Comparison of ENCODE assay signal across 9 cellular contexts in the genomic region with DNA sequence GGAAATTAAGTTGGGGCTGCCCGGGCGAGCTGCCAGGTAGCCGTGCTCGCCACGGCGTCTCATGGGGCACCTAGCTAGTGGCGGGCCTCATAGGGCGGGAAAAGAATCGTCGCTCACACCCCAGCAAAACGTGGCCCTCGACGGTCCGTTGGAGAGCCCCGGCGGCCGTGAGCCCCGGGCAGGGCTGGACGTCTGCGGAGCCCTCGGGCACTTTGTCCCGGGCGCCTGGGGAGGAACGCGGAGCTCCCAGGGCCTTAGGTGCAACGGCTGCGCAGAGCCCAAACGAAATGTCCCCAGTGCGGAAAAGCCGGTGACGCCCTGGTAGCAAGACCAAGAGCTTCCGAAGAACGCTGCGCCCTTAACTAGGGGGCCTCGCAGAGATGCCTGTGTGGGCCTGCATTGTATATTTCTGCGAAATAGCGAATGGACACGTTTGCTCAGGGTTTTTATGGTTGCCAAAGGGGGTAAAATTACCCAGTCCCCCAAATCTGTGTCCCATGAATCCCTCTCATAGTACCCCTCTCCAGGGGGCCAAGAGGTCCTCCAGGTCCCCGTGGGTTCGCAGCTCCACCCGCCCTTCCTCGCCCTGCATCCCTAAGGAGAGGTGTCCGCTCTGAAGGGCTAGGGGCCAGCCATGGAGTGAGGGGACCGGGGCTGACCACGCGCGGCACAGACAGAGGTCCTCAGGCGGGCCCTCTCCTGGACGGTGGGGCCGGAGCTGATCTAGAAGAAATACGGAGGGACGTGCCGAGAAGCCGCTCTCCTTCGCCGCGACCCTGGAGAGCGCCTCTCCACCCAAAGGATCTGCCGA. TPM values are rescaled to one million over a fixed set of nuclear protein-coding genes. Genes with fewer than 3 reads are reported as not detected.
DNase-seq lines count a peak whose midpoint lies in the region; ATAC-seq, FAIRE-seq and TF ChIP-seq lines count a peak whose summit lies in the region.
"Had no signal": no experiment of that assay in that cellular context is flagged by ENCODE, and none has a peak within 500 bp of the region (broad histone marks: within the 10 kb centered on the region; RNA-seq: fewer than 3 reads in every experiment).

No MANE protein-coding gene starts in this region.

- peaks cover 89% of the 10 kb centered on the region for H3K27me3 Mint-ChIP-seq in nephron progenitor cell (ENCODE audit: low read depth, poor library complexity)

- H3K4me2 ChIP-seq in HepG2 (ENCODE audit: low read depth, low read length), result no peak overlapping the region

- no peak; the same call in 2 of the 3 replicates for ATAC-seq in HepG2
- ATAC-seq in HG02970 (IDR thresholded peaks at IDR 0.05; ENCODE audit: low FRiP score, unreplicated experiment), result no peak
- ATAC-seq in GM18907 (IDR thresholded peaks at IDR 0.05; ENCODE audit: unreplicated experiment), result no peak
- no peak for ATAC-seq in HG03159 (IDR thresholded peaks at IDR 0.05; ENCODE audit: unreplicated experiment)

- H3K27me3 ChIP-seq in liver (ENCODE audit: control insufficient read depth in 4 of 4, insufficient read depth in 4 of 4, low read length in 3 of 4) (peaks cover 0 to 8% (median under 1%) of the 10 kb centered on the region in 4 donors), HepG2 (ENCODE audit: control insufficient read depth in 1 of 2, insufficient read depth in 2 of 2, low read length in 2 of 2) (peaks cover 4 to 31% of the 10 kb centered on the region in 2 experiments; a peak in 4 of 5 replicates)

- H3K36me3 Mint-ChIP-seq in nephron progenitor cell (ENCODE audit: low read depth), result no peaks in the 10 kb centered on the region

- in situ Hi-C loops in HepG2 (cut with HindIII; ENCODE audit: extremely low pct_ligation_motif_present, low pct_unique_long_range_greater_than_20kb) (loop anchor here (10.0 kb wide), 1 partner anchor 497 kb away; no protein-coding TSS in a partner anchor), ACHN (cut with HindIII; ENCODE audit: low pct_ligation_motif_present, low pct_unique_long_range_greater_than_20kb, low sequenced_read_pairs) (no loop called here)

- no peak overlapping the region for H2AFZ ChIP-seq in HepG2 (ENCODE audit: low read length)

- TF ChIP-seq RAD21 in liver (IDR thresholded peaks at IDR 0.05), result no peak
- no peak for TF ChIP-seq RAD21 in HepG2 (CRISPR knock-in tag; IDR thresholded peaks at IDR 0.05)

- H3K4me1 ChIP-seq in liver (ENCODE audit: control insufficient read depth in 4 of 4, insufficient read depth in 4 of 4, low read length in 3 of 4), result peaks cover 11 to 54% (median 34%) of the 10 kb centered on the region in 4 donors
- no peaks in the 10 kb centered on the region for H3K4me1 ChIP-seq in HepG2 (ENCODE audit: insufficient read depth, low read length)

- TF ChIP-seq EP300 in HepG2 (IDR thresholded peaks at IDR 0.05; ENCODE audit: low read depth in 2 of 2, low read length in 2 of 2), result no peak
- no peak for TF ChIP-seq EP300 in HepG2 (CRISPR knock-in tag; IDR thresholded peaks at IDR 0.05; ENCODE audit: borderline replicate concordance)

- WGBS in liver, result 7% methylated on average over 59 of the region's 59 CpGs
- 41% methylated on average over 20 of the region's 59 CpGs for WGBS in HepG2 (ENCODE audit: low lambda C conversion rate)

- intact Hi-C loops in HepG2 (cut with micrococcal nuclease; ENCODE audit: unreplicated experiment), result no loop called here

- no peak for TF ChIP-seq POLR2A in HepG2 (IDR thresholded peaks at IDR 0.05; ENCODE audit: insufficient read depth in 1 of 2, low read depth in 2 of 2, low read length in 2 of 2)

- H3K36me3 ChIP-seq in liver (ENCODE audit: control insufficient read depth in 4 of 4, insufficient read depth in 3 of 4, low read depth in 1 of 4, low read length in 3 of 4) (no peaks in the 10 kb centered on the region), HepG2 (replicated peaks in 1 of 2; ENCODE audit: control insufficient read depth in 1 of 2, insufficient read depth in 2 of 2, low read length in 2 of 2) (no peaks in the 10 kb centered on the region)

- H3K27ac Mint-ChIP-seq in nephron progenitor cell, result no peak overlapping the region

- no peak for FAIRE-seq in HepG2 (lab: Jason Lieb, UNC)
- FAIRE-seq: K562 had no signal

- H3K9ac ChIP-seq in liver (ENCODE audit: low read depth in 1 of 2, low read length in 2 of 2) (no peak overlapping the region), HepG2 (ENCODE audit: insufficient read depth, low read depth, low read length) (no peak overlapping the region)

- DNase-seq in HepG2 (ENCODE audit: low spot score) (no peak), coronary artery (ENCODE audit: low spot score) (no peak), nephron progenitor cell (peak; percentile 29), ACHN (no peak)

- CTCF ChIA-PET in HepG2 (lab: Yijun Ruan, JAX; ENCODE audit: low intra/inter-chr PET ratio, low total read pairs), result no interaction called here

- POLR2A ChIA-PET in HepG2 (lab: Yijun Ruan, JAX), result no interaction called here

- peak overlapping the region; percentile 94 for H3K4me3 Mint-ChIP-seq in nephron progenitor cell

- no peak overlapping the region for H3K27ac ChIP-seq in liver (ENCODE audit: low read depth in 1 of 2, low read length in 2 of 2)
- H3K27ac ChIP-seq in HepG2 (ENCODE audit: extremely low read length, insufficient read depth, low read length), result no peak overlapping the region
- H3K27ac ChIP-seq in coronary artery, result no peak overlapping the region

- no peaks in the 10 kb centered on the region for H3K9me3 Mint-ChIP-seq in nephron progenitor cell

- TF ChIP-seq CTCF in liver (IDR thresholded peaks at IDR 0.05; ENCODE audit: low read depth, low read length, missing input control) (no peak), HepG2 (CRISPR knock-in tag; IDR thresholded peaks at IDR 0.05) (no peak), coronary artery (IDR thresholded peaks at IDR 0.05) (no peak), nephron progenitor cell (IDR thresholded peaks at IDR 0.05) (no peak)

- no peaks in the 10 kb centered on the region for H4K20me1 ChIP-seq in HepG2 (ENCODE audit: insufficient read depth, low read length)

- BruUV-seq in HepG2 (replicated peaks; lab: Mats Ljungman, UMichigan), result no TSS peak

- H3K4me1 Mint-ChIP-seq in nephron progenitor cell, result peaks cover 33% of the 10 kb centered on the region

- H3K4me3 ChIP-seq in liver (ENCODE audit: low read depth in 1 of 3, low read length in 3 of 3) (peak overlapping the region in 2 of 3 donors; percentile 7 to 76), HepG2 (replicated peaks in 1 of 3; ENCODE audit: insufficient read depth in 1 of 3, low read depth in 2 of 3, low read length in 3 of 3) (no peak overlapping the region), coronary artery (peak overlapping the region; percentile 78)

- H3K9me3 ChIP-seq in liver (ENCODE audit: control insufficient read depth in 4 of 4, low read length in 3 of 4), result no peaks in the 10 kb centered on the region
- H3K9me3 ChIP-seq in HepG2 (ENCODE audit: low read length), result no peaks in the 10 kb centered on the region

- no peaks in the 10 kb centered on the region for H3K79me2 ChIP-seq in HepG2 (ENCODE audit: insufficient read depth, low read length)

TF ChIP-seq in liver, 16 proteins besides CTCF, POLR2A, EP300 and RAD21:
- TF ChIP-seq SP1 (IDR thresholded peaks at IDR 0.05), result no peak
TF ChIP-seq in liver: peak in this region for 0.

TF ChIP-seq in HepG2, 621 proteins besides CTCF, POLR2A, EP300 and RAD21:
- no peak for TF ChIP-seq ARHGAP35 (CRISPR knock-in tag; IDR thresholded peaks at IDR 0.05; ENCODE audit: borderline replicate concordance)
- TF ChIP-seq, protein P1, sequence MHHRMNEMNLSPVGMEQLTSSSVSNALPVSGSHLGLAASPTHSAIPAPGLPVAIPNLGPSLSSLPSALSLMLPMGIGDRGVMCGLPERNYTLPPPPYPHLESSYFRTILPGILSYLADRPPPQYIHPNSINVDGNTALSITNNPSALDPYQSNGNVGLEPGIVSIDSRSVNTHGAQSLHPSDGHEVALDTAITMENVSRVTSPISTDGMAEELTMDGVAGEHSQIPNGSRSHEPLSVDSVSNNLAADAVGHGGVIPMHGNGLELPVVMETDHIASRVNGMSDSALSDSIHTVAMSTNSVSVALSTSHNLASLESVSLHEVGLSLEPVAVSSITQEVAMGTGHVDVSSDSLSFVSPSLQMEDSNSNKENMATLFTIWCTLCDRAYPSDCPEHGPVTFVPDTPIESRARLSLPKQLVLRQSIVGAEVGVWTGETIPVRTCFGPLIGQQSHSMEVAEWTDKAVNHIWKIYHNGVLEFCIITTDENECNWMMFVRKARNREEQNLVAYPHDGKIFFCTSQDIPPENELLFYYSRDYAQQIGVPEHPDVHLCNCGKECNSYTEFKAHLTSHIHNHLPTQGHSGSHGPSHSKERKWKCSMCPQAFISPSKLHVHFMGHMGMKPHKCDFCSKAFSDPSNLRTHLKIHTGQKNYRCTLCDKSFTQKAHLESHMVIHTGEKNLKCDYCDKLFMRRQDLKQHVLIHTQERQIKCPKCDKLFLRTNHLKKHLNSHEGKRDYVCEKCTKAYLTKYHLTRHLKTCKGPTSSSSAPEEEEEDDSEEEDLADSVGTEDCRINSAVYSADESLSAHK (CRISPR knock-in tag; IDR thresholded peaks at IDR 0.05; ENCODE audit: borderline replicate concordance), result no peak

RNA-seq across cellular contexts. Expression of gene SFMBT2, which starts 1.0 kb away (rescaled TPM):
- total RNA-seq in liver, result 1 to 10 TPM; 2.3 to 2.8 TPM
- under 1 TPM; 0.46 to 0.76 TPM for polyA plus RNA-seq in liver
- total RNA-seq in HepG2 (2016; rRNA removed; fragmentation: Illumina TruSeq; extraction: Trizol), result 0.02 and 0.04 TPM in 2 replicates
- not detected in 2 replicates for total RNA-seq in HepG2 (2016; cell fraction: cytosol; rRNA removed; fragmentation: Illumina TruSeq; extraction: Trizol; ENCODE audit: low read depth)
- total RNA-seq in HepG2 (2016; cell fraction: insoluble cytoplasmic fraction; rRNA removed; fragmentation: Illumina TruSeq; extraction: Trizol), result 0.02 TPM in 1 of 2 replicates, not detected in the other
- not detected in 2 replicates for total RNA-seq in HepG2 (2016; cell fraction: membrane; rRNA removed; fragmentation: Illumina TruSeq; extraction: Trizol)
- total RNA-seq in HepG2 (2016; cell fraction: nucleus; rRNA removed; fragmentation: Illumina TruSeq; extraction: Trizol), result 0.03 TPM in 1 of 2 replicates, not detected in the other
- polyA plus RNA-seq in HepG2 (2011; rRNA removed), result 0.01 TPM in 2 replicates
- 0.01 TPM in 2 replicates for polyA plus RNA-seq in HepG2 (2011; cell fraction: cytosol; rRNA removed)
- 0.02 and 0.06 TPM in 2 replicates for polyA plus RNA-seq in HepG2 (2011; cell fraction: nucleus; rRNA removed)
- polyA plus RNA-seq in HepG2 (2012), result not detected in 2 replicates
- not detected in 2 replicates for polyA plus RNA-seq in HepG2 (2016; cell fraction: cytosol; fragmentation: Illumina TruSeq; extraction: Trizol; ENCODE audit: low read depth)
- polyA plus RNA-seq in HepG2 (2016; cell fraction: insoluble cytoplasmic fraction; fragmentation: Illumina TruSeq; extraction: Trizol; ENCODE audit: low read depth), result not detected in 2 replicates
- not detected in 2 replicates for polyA plus RNA-seq in HepG2 (2016; cell fraction: membrane; fragmentation: Illumina TruSeq; extraction: Trizol; ENCODE audit: low read depth)
- not detected in 2 replicates for polyA plus RNA-seq in HepG2 (2016; cell fraction: nucleus; fragmentation: Illumina TruSeq; extraction: Trizol; ENCODE audit: insufficient read depth, low read depth)
- 0.14 and 27.7 TPM in 2 replicates for polyA minus RNA-seq in HepG2 (2011; rRNA and poly(A)+ RNA removed; ENCODE audit: low replicate concordance)
- 0.09 and 0.69 TPM in 2 replicates for polyA minus RNA-seq in HepG2 (2011; cell fraction: cytosol; rRNA and poly(A)+ RNA removed)
- 0.12 and 0.13 TPM in 2 replicates for polyA minus RNA-seq in HepG2 (2011; cell fraction: nucleus; rRNA and poly(A)+ RNA removed)

Comparison
In these comparisons a context has a peak if more than half of its experiments do, and no peak if none do; other contexts are left out.
1. H3K4me3 ChIP-seq: peak in liver (2 of 3) and coronary artery (single experiment); none in HepG2 (0 of 3).